8 cellular contexts compared by ENCODE assay signal in genomic region chr17:28334666-28335200, GRCh38. TPM values are rescaled to one million over a fixed set of nuclear protein-coding genes. Genes with fewer than 3 reads are reported as not detected.
DNase-seq lines count a peak whose midpoint lies in the region; ATAC-seq and TF ChIP-seq lines count a peak whose summit lies in the region.

No MANE protein-coding gene starts in this region.

- H3K4me2 ChIP-seq in HCT116 (ENCODE audit: low read length) = peak overlapping the region; percentile 93

- peaks cover 20% of the 10 kb centered on the region for H3K4me1 Mint-ChIP-seq in WTC11
- H3K4me1 Mint-ChIP-seq in stimulated activated memory B cell treated with anti-CD40 and anti-IgM and Interleukin-4, amounts not matched to agents 10 μg/mL and 1 μg/mL and 100 μg/mL, for 72 hours = peaks cover 56% of the 10 kb centered on the region

- peak overlapping the region; percentile 91 for H3K27ac Mint-ChIP-seq in WTC11
- peak overlapping the region; percentile 82 for H3K27ac Mint-ChIP-seq in stimulated activated memory B cell treated with anti-CD40 and anti-IgM and Interleukin-4, amounts not matched to agents 10 μg/mL and 1 μg/mL and 100 μg/mL, for 72 hours

- H3K9me3 Mint-ChIP-seq in WTC11 = no peaks in the 10 kb centered on the region
- no peaks in the 10 kb centered on the region for H3K9me3 Mint-ChIP-seq in stimulated activated memory B cell treated with anti-CD40 and anti-IgM and Interleukin-4, amounts not matched to agents 10 μg/mL and 1 μg/mL and 100 μg/mL, for 72 hours

- H3K27me3 ChIP-seq in HCT116 (ENCODE audit: insufficient read depth, low read length) (no peaks in the 10 kb centered on the region), right cardiac atrium (ENCODE audit: control insufficient read depth, insufficient read depth) (no peaks in the 10 kb centered on the region)

- no peak overlapping the region for H2AFZ ChIP-seq in HCT116 (ENCODE audit: low read depth, low read length, poor library complexity, severe bottlenecking)

- H3K27me3 Mint-ChIP-seq in WTC11 (ENCODE audit: low read depth) = no peaks in the 10 kb centered on the region
- H3K27me3 Mint-ChIP-seq in stimulated activated memory B cell treated with anti-CD40 and anti-IgM and Interleukin-4, amounts not matched to agents 10 μg/mL and 1 μg/mL and 100 μg/mL, for 72 hours = no peaks in the 10 kb centered on the region

- H3K79me2 ChIP-seq in HCT116 (ENCODE audit: insufficient read depth, low read length) = peaks cover 32% of the 10 kb centered on the region

- WGBS in right cardiac atrium = 7% methylated on average over 18 of the region's 18 CpGs

- TF ChIP-seq POLR2A in HCT116 (IDR thresholded peaks at IDR 0.05; ENCODE audit: borderline replicate concordance, extremely low read depth, insufficient read depth, insufficient read length) = no peak

- peak overlapping the region; percentile 99 for H3K4me3 Mint-ChIP-seq in WTC11
- H3K4me3 Mint-ChIP-seq in stimulated activated memory B cell treated with anti-CD40 and anti-IgM and Interleukin-4, amounts not matched to agents 10 μg/mL and 1 μg/mL and 100 μg/mL, for 72 hours = peak overlapping the region; percentile 88

- no peak for ATAC-seq in HCT116
- no peak for ATAC-seq in WTC11
- no peak for ATAC-seq in right cardiac atrium
- no peak for ATAC-seq in stimulated activated memory B cell treated with anti-CD40 and anti-IgM and Interleukin-4, amounts not matched to agents 10 μg/mL and 1 μg/mL and 100 μg/mL, for 72 hours
- ATAC-seq in HG02763 (IDR thresholded peaks at IDR 0.05; ENCODE audit: unreplicated experiment) = no peak

- BruUV-seq in HCT116 (replicated peaks; lab: Mats Ljungman, UMichigan) = TSS peak; percentile 43

- RAD21 ChIA-PET in HCT116 (lab: Charles Lee; ENCODE audit: low non-redundant PET in 1 of 2, low total read pairs in 2 of 2, uncharacterized antibody in 2 of 2, unreplicated experiment in 2 of 2) = interaction anchor here in 1 of 2 experiments (2.5 kb wide), 1 partner anchor 23 kb away, joined by 9 read pairs; the partner anchor contains the start of gene POLDIP2

- CTCF ChIA-PET in HCT116 (lab: Charles Lee) = interaction anchor here (0.7 to 1.9 kb wide), 4 partner anchors 15 to 83 kb away, joined by 3 to 11 read pairs (median 4); partner anchors contain the start of gene POLDIP2
- CTCF ChIA-PET in WTC11 (lab: Charles Lee) = interaction anchor here (1.1 to 3.6 kb wide), 10 partner anchors 9 to 619 kb away, joined by 4 to 26 read pairs (median 14); partner anchors contain the start of genes POLDIP2, SARM1, SLC46A1 and TMEM97

- no peak for TF ChIP-seq CTCF in HCT116 (IDR thresholded peaks at IDR 0.05 in 2 of 3, conservative IDR thresholded peaks at IDR 0.05 in 1 of 3; ENCODE audit: borderline replicate concordance in 1 of 3, insufficient read depth in 1 of 3, low read depth in 2 of 3, low read length in 2 of 3)
- TF ChIP-seq CTCF in WTC11 (IDR thresholded peaks at IDR 0.05) = no peak

- intact Hi-C loops in HCT116 (cut with micrococcal nuclease) (loop anchor here (1.0 to 5.0 kb wide), 2 partner anchors 15 to 102 kb away; partner anchors contain the start of gene TMEM97), right cardiac atrium (cut with DNase I) (no loop called here)

- peaks cover under 1 to 5% of the 10 kb centered on the region in 2 experiments; a peak in 3 of 4 replicates for H3K36me3 ChIP-seq in HCT116 (ENCODE audit: control insufficient read depth in 1 of 2, insufficient read depth in 2 of 2, low read length in 2 of 2)

- no peak for DNase-seq in HCT116 (ENCODE audit: low read depth, low spot score)
- no peak for DNase-seq in WTC11 (ENCODE audit: low spot score)
- DNase-seq in right cardiac atrium = no peak
- DNase-seq in OCI-M1 (lab: John Stamatoyannopoulos, UW) = no peak
- DNase-seq in stimulated activated CD4-positive, alpha-beta T cell treated with anti-CD3 and anti-CD28 coated beads, Interleukin-1b, Interleukin-23, amount 100 ng/mL, for 48 hours = no peak
- no peak for DNase-seq in ureter (ENCODE audit: low spot score)

- H3K36me3 Mint-ChIP-seq in WTC11 = no peaks in the 10 kb centered on the region
- H3K36me3 Mint-ChIP-seq in stimulated activated memory B cell treated with anti-CD40 and anti-IgM and Interleukin-4, amounts not matched to agents 10 μg/mL and 1 μg/mL and 100 μg/mL, for 72 hours = peaks cover 14% of the 10 kb centered on the region

- no peaks in the 10 kb centered on the region for H4K20me1 ChIP-seq in HCT116 (ENCODE audit: insufficient read depth)

- H3K27ac ChIP-seq in HCT116 (ENCODE audit: low read depth, low read length) (peak overlapping the region; percentile 81; the same call in 1 of the 2 replicates), right cardiac atrium (ENCODE audit: low read length) (peak overlapping the region; percentile 50)

- POLR2A ChIA-PET in HCT116 (lab: Charles Lee) (interaction anchor here (1.1 to 2.0 kb wide), 4 partner anchors 9 to 21 kb away, joined by 6 to 26 read pairs (median 7); partner anchors contain the start of genes POLDIP2 and TMEM97), WTC11 (lab: Charles Lee) (interaction anchor here (0.9 to 2.5 kb wide), 6 partner anchors 9 to 41 kb away, joined by 3 to 17 read pairs (median 6); partner anchors contain the start of genes POLDIP2 and TMEM97)

- H3K4me1 ChIP-seq in HCT116 (ENCODE audit: control insufficient read depth in 1 of 2, insufficient read depth in 2 of 2, low read length in 2 of 2) (peaks cover 16 to 38% of the 10 kb centered on the region in 2 experiments), right cardiac atrium (ENCODE audit: control insufficient read depth, insufficient read depth, low read length) (peaks cover 11% of the 10 kb centered on the region)

- no peaks in the 10 kb centered on the region for H3K9me2 ChIP-seq in HCT116 (ENCODE audit: insufficient read depth)

- no peaks in the 10 kb centered on the region for H3K9me3 ChIP-seq in HCT116 (ENCODE audit: control insufficient read depth in 1 of 2, insufficient read depth in 1 of 2, low read depth in 1 of 2, low read length in 2 of 2)
- no peaks in the 10 kb centered on the region for H3K9me3 ChIP-seq in right cardiac atrium (ENCODE audit: control insufficient read depth, low read length)

- peak overlapping the region; percentile 89 for H3K9ac ChIP-seq in HCT116 (ENCODE audit: low read length)

- peak overlapping the region; percentile 97 to 99 for H3K4me3 ChIP-seq in HCT116 (replicated peaks in 1 of 2; ENCODE audit: low read depth in 1 of 2, low read length in 2 of 2)
- H3K4me3 ChIP-seq in right cardiac atrium (ENCODE audit: low read length) = peak overlapping the region; percentile 63

- TF ChIP-seq RAD21 in HCT116 (IDR thresholded peaks at IDR 0.05; ENCODE audit: low read depth) = no peak

TF ChIP-seq in HCT116, 20 proteins besides CTCF, POLR2A, EP300 and RAD21 (continues in another document):
- TF ChIP-seq TCF7L2 (IDR thresholded peaks at IDR 0.05; ENCODE audit: borderline replicate concordance, extremely low read depth, insufficient read depth, insufficient read length) (no peak), SRF (IDR thresholded peaks at IDR 0.05; ENCODE audit: low read depth) (no peak), JUND (IDR thresholded peaks at IDR 0.05) (no peak), MAX (IDR thresholded peaks at IDR 0.05) (no peak), ELF1 (IDR thresholded peaks at IDR 0.05; ENCODE audit: borderline replicate concordance, low read depth) (no peak), POLR2AphosphoS5 (IDR thresholded peaks at IDR 0.05; ENCODE audit: low read depth, low read length) (no peak)

TF ChIP-seq in WTC11, 78 proteins besides CTCF, POLR2A, EP300 and RAD21:
- TF ChIP-seq TEAD4 (CRISPR knock-in tag; IDR thresholded peaks at IDR 0.05) (no peak), ATF1 (CRISPR knock-in tag; IDR thresholded peaks at IDR 0.05) (no peak), GTF2I (CRISPR knock-in tag; conservative IDR thresholded peaks at IDR 0.05) (no peak)

RNA-seq across cellular contexts. Expression of gene IFT20, which starts 0.5 kb away (rescaled TPM):
- total RNA-seq in HCT116 (2021; ENCODE audit: unreplicated experiment) (21.7 TPM), WTC11 (2021) (17.6 to 19.3 TPM (median 18.3 TPM) in 3 replicates), right cardiac atrium (10 to 100 TPM; 20.6 to 22.8 (median 21.3) TPM), ureter (48.8 TPM)
- 17.0 and 20.2 TPM in 2 replicates for polyA plus RNA-seq in HCT116 (2012)
- polyA plus RNA-seq in right cardiac atrium = 27.0 TPM

RNA-seq across cellular contexts. Expression of gene TNFAIP1, which starts 0.8 kb away (rescaled TPM):
- total RNA-seq in HCT116 (2021; ENCODE audit: unreplicated experiment) (33.4 TPM), WTC11 (2021) (16.9 to 21.3 TPM (median 17.1 TPM) in 3 replicates), right cardiac atrium (10 to 100 TPM; 33.3 to 72.3 (median 34.7) TPM), ureter (55.1 TPM)
- polyA plus RNA-seq in HCT116 (2012) = 22.7 and 29.0 TPM in 2 replicates
- polyA plus RNA-seq in right cardiac atrium = 20.1 TPM

RNA-seq across cellular contexts. Expression of gene TMEM97, which starts 15.7 kb away (rescaled TPM):
- 55.6 TPM for total RNA-seq in HCT116 (2021; ENCODE audit: unreplicated experiment)
- polyA plus RNA-seq in HCT116 (2012) = 19.4 and 26.7 TPM in 2 replicates
- total RNA-seq in WTC11 (2021) = 68.0 to 86.5 TPM (median 83.1 TPM) in 3 replicates
- 1 to 10 TPM; 5.5 to 6.7 (median 6.0) TPM for total RNA-seq in right cardiac atrium
- 3.9 TPM for polyA plus RNA-seq in right cardiac atrium
- 237 TPM for total RNA-seq in ureter

RNA-seq across cellular contexts. Expression of gene POLDIP2, which starts 22.6 kb away (rescaled TPM):
- 78.0 TPM for total RNA-seq in HCT116 (2021; ENCODE audit: unreplicated experiment)
- 58.6 and 65.7 TPM in 2 replicates for polyA plus RNA-seq in HCT116 (2012)
- 79.2 to 85.4 TPM (median 79.7 TPM) in 3 replicates for total RNA-seq in WTC11 (2021)
- total RNA-seq in right cardiac atrium = 10 to 100 TPM; 97.1 to 99.8 (median 98.6) TPM
- 95.6 TPM for polyA plus RNA-seq in right cardiac atrium
- total RNA-seq in ureter = 74.6 TPM

RNA-seq across cellular contexts. Expression of gene SEBOX, which starts 30.3 kb away (rescaled TPM):
- total RNA-seq in HCT116 (2021; ENCODE audit: unreplicated experiment) = not detected
- polyA plus RNA-seq in HCT116 (2012) = not detected in 2 replicates
- total RNA-seq in WTC11 (2021) = not detected in 3 replicates
- total RNA-seq in right cardiac atrium = not detected
- polyA plus RNA-seq in right cardiac atrium = not detected
- total RNA-seq in ureter = not detected
